ENCODE assay signal across 36 cellular contexts in the genomic region with DNA sequence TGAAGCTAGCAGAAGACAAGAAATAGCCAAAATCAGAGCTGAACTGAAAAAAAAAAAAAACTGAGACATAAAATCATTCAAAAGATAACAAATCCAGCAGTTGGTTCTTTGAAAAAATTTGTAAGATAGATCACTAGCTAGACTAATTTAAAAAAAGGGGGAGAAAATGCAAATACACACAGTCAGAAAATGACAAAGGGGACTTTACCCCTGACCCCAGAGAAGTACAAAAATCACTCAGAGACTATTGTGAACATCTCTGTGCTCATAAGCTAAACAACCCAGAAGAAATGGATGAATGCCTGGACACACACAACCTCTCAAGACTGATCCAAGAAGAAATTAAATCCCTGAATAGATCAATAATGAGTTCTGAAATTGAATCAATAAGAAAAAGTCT.
"Had no signal": no experiment of that assay in that cellular context is flagged by ENCODE, and none has a peak within 500 bp of the region (broad histone marks: within the 10 kb centered on the region; RNA-seq: fewer than 3 reads in every experiment).

No MANE protein-coding gene starts in this region.

- DNase-seq: activated B cell treated with CpG ODN at 0.5 μM for 24 hours; activated CD4-positive, alpha-beta memory T cell treated with anti-CD3 and anti-CD28 coated beads for 36 hours; activated CD4-positive, alpha-beta T cell treated with anti-CD3 and anti-CD28 coated beads for 4 hours; activated CD4-positive, alpha-beta T cell treated with anti-CD3 and anti-CD28 coated beads, Interleukin-2, amount 10 ng/mL, durations not matched to agents 24 days and 14 days; activated CD4-positive, alpha-beta T cell treated with anti-CD3 and anti-CD28 coated beads, Interleukin-2, amount 50 U/mL, for 1 hour; activated CD4-positive, alpha-beta T cell treated with anti-CD3 and anti-CD28 coated beads, Interleukin-2, amount 50 U/mL, for 4 hours; activated CD4-positive, CD25-positive, alpha-beta regulatory T cell treated with anti-CD3 and anti-CD28 coated beads, Interleukin-2, amount 50 U/mL, for 72 hours; activated CD8-positive, alpha-beta memory T cell treated with anti-CD3 and anti-CD28 coated beads, Interleukin-2, amount 50 U/mL, for 4 hours; activated CD8-positive, alpha-beta T cell treated with anti-CD3 and anti-CD28 coated beads for 36 hours; activated effector memory CD4-positive, alpha-beta T cell treated with anti-CD3 and anti-CD28 coated beads, Interleukin-2, amount 50 U/mL, for 16 hours; activated naive CD4-positive, alpha-beta T cell treated with anti-CD3 and anti-CD28 coated beads, Interleukin-2, amount 10 ng/mL, durations not matched to agents 7 days and 5 days; activated naive CD4-positive, alpha-beta T cell treated with Interleukin-2 at 50 U/mL for 16 hours; activated naive CD8-positive, alpha-beta T cell treated with anti-CD3 and anti-CD28 coated beads, Interleukin-2, amount 10 ng/mL, durations not matched to agents 7 days and 5 days; activated naive CD8-positive, alpha-beta T cell treated with anti-CD3 and anti-CD28 coated beads, Interleukin-2, amount 50 U/mL, for 24 hours; activated T-cell treated with anti-CD3 and anti-CD28 coated beads for 4 hours; activated T-cell treated with anti-CD3 and anti-CD28 coated beads, Interleukin-2, amount 50 U/mL, for 1 hour; activated T-cell treated with anti-CD3 and anti-CD28 coated beads, Interleukin-2, amount 50 U/mL, for 4 hours; activated T-cell treated with anti-CD3 and anti-CD28 coated beads, Interleukin-2, amount 50 U/mL, for 72 hours; amygdala; anterior cingulate cortex; caudate nucleus; cerebellar nuclear complex; T-helper 1 cell; T-helper 2 cell; T-helper 9 cell had no signal

- H3K36me3 Mint-ChIP-seq: activated CD4-positive, alpha-beta memory T cell treated with anti-CD3 and anti-CD28 coated beads for 36 hours; activated naive CD4-positive, alpha-beta T cell treated with anti-CD3 and anti-CD28 coated beads, Interleukin-2, amount 10 ng/mL, durations not matched to agents 7 days and 5 days; activated naive CD4-positive, alpha-beta T cell treated with anti-CD3 and anti-CD28 coated beads, Interleukin-2, amount 50 U/mL, for 24 hours; activated naive CD8-positive, alpha-beta T cell; activated naive CD8-positive, alpha-beta T cell treated with anti-CD3 and anti-CD28 coated beads, Interleukin-2, amount 10 ng/mL, durations not matched to agents 7 days and 5 days; brain had no signal

- H3K4me1 ChIP-seq: ascending aorta had no signal

- H3K36me3 ChIP-seq: ascending aorta, cardiac muscle cell had no signal

- H3K27ac Mint-ChIP-seq: activated B cell treated with CpG ODN at 0.5 μM for 24 hours; activated CD4-positive, alpha-beta memory T cell treated with anti-CD3 and anti-CD28 coated beads for 36 hours; activated CD4-positive, alpha-beta T cell treated with anti-CD3 and anti-CD28 coated beads, Interleukin-2, amount 10 ng/mL, durations not matched to agents 24 days and 14 days; activated CD8-positive, alpha-beta T cell treated with anti-CD3 and anti-CD28 coated beads for 36 hours; activated naive CD4-positive, alpha-beta T cell treated with anti-CD3 and anti-CD28 coated beads, Interleukin-2, amount 10 ng/mL, durations not matched to agents 7 days and 5 days; activated naive CD4-positive, alpha-beta T cell treated with anti-CD3 and anti-CD28 coated beads, Interleukin-2, amount 50 U/mL, for 24 hours; activated naive CD8-positive, alpha-beta T cell; activated naive CD8-positive, alpha-beta T cell treated with anti-CD3 and anti-CD28 coated beads, Interleukin-2, amount 10 ng/mL, durations not matched to agents 7 days and 5 days; activated naive CD8-positive, alpha-beta T cell treated with anti-CD3 and anti-CD28 coated beads, Interleukin-2, amount 50 U/mL, for 24 hours; activated T-cell treated with anti-CD3 and anti-CD28 coated beads, Interleukin-2, amount 50 U/mL, for 72 hours; activated T-helper 1 cell treated with anti-CD3 and anti-CD28 coated beads, Interleukin-12 subunit alpha, Interleukin-12 subunit beta, Interleukin-2, Interleukin-4 antibody, amounts not matched to agents 30 ng/mL and 10 ng/mL and 1 ng/mL, durations not matched to agents 14 hours and 24 hours and 36 hours; activated T-helper 17 cell treated with anti-CD3 and anti-CD28 coated beads, Interleukin-2, amount 50 U/mL, for 72 hours; brain; T-helper 1 cell treated with Interleukin-12 subunit alpha and Interleukin-12 subunit beta and Interleukin-4 antibody, amounts not matched to agents 30 μg/mL and 1 μg/mL, for 36 hours; T-helper 2 cell treated with Interferon-gamma antibody and Interleukin-4, amounts not matched to agents 5 μg/mL and 100 μg/mL, for 36 hours had no signal

- H3K27me3 Mint-ChIP-seq: activated B cell treated with CpG ODN at 0.5 μM for 24 hours; activated CD4-positive, alpha-beta memory T cell treated with anti-CD3 and anti-CD28 coated beads for 36 hours; activated CD4-positive, alpha-beta T cell treated with anti-CD3 and anti-CD28 coated beads, Interleukin-2, amount 10 ng/mL, durations not matched to agents 24 days and 14 days; activated CD8-positive, alpha-beta T cell treated with anti-CD3 and anti-CD28 coated beads for 36 hours; activated naive CD4-positive, alpha-beta T cell treated with anti-CD3 and anti-CD28 coated beads, Interleukin-2, amount 10 ng/mL, durations not matched to agents 7 days and 5 days; activated naive CD4-positive, alpha-beta T cell treated with anti-CD3 and anti-CD28 coated beads, Interleukin-2, amount 50 U/mL, for 24 hours; activated naive CD8-positive, alpha-beta T cell; activated naive CD8-positive, alpha-beta T cell treated with anti-CD3 and anti-CD28 coated beads, Interleukin-2, amount 10 ng/mL, durations not matched to agents 7 days and 5 days; activated naive CD8-positive, alpha-beta T cell treated with anti-CD3 and anti-CD28 coated beads, Interleukin-2, amount 50 U/mL, for 24 hours; activated T-helper 17 cell treated with anti-CD3 and anti-CD28 coated beads, Interleukin-2, amount 50 U/mL, for 72 hours; central memory CD8-positive, alpha-beta T cell had no signal

- H3K27ac ChIP-seq: ascending aorta, cardiac muscle cell, VCaP had no signal

- H3K4me1 Mint-ChIP-seq: activated B cell treated with CpG ODN at 0.5 μM for 24 hours; activated CD4-positive, alpha-beta T cell treated with anti-CD3 and anti-CD28 coated beads, Interleukin-2, amount 10 ng/mL, durations not matched to agents 24 days and 14 days; activated naive CD4-positive, alpha-beta T cell treated with anti-CD3 and anti-CD28 coated beads, Interleukin-2, amount 10 ng/mL, durations not matched to agents 7 days and 5 days; activated naive CD4-positive, alpha-beta T cell treated with anti-CD3 and anti-CD28 coated beads, Interleukin-2, amount 50 U/mL, for 24 hours; activated naive CD8-positive, alpha-beta T cell treated with anti-CD3 and anti-CD28 coated beads, Interleukin-2, amount 10 ng/mL, durations not matched to agents 7 days and 5 days; activated naive CD8-positive, alpha-beta T cell treated with anti-CD3 and anti-CD28 coated beads, Interleukin-2, amount 50 U/mL, for 24 hours; activated T-helper 17 cell treated with anti-CD3 and anti-CD28 coated beads, Interleukin-2, amount 50 U/mL, for 72 hours; brain; central memory CD8-positive, alpha-beta T cell had no signal

- H3K4me3 ChIP-seq: ascending aorta, cardiac muscle cell had no signal

- H3K9me3 Mint-ChIP-seq: activated naive CD8-positive, alpha-beta T cell treated with anti-CD3 and anti-CD28 coated beads, Interleukin-2, amount 50 U/mL, for 24 hours had no signal

- H3K9me3 ChIP-seq: ascending aorta had no signal

- ATAC-seq: activated CD8-positive, alpha-beta T cell treated with anti-CD3 and anti-CD28 coated beads for 36 hours; activated naive CD8-positive, alpha-beta T cell treated with anti-CD3 and anti-CD28 coated beads, Interleukin-2, amount 50 U/mL, for 24 hours; activated T-cell treated with anti-CD3 and anti-CD28 coated beads, Interleukin-2, amount 50 U/mL, for 4 hours; activated T-cell treated with anti-CD3 and anti-CD28 coated beads, Interleukin-2, amount 50 U/mL, for 72 hours; activated T-helper 17 cell treated with anti-CD3 and anti-CD28 coated beads, Interleukin-2, amount 50 U/mL, for 72 hours had no signal

- H3K4me3 Mint-ChIP-seq: activated B cell treated with CpG ODN at 0.5 μM for 24 hours; activated CD4-positive, alpha-beta memory T cell treated with anti-CD3 and anti-CD28 coated beads for 36 hours; activated CD4-positive, alpha-beta T cell treated with anti-CD3 and anti-CD28 coated beads, Interleukin-2, amount 10 ng/mL, durations not matched to agents 24 days and 14 days; activated CD8-positive, alpha-beta T cell treated with anti-CD3 and anti-CD28 coated beads for 36 hours; activated naive CD4-positive, alpha-beta T cell treated with anti-CD3 and anti-CD28 coated beads, Interleukin-2, amount 10 ng/mL, durations not matched to agents 7 days and 5 days; activated naive CD4-positive, alpha-beta T cell treated with anti-CD3 and anti-CD28 coated beads, Interleukin-2, amount 50 U/mL, for 24 hours; activated naive CD8-positive, alpha-beta T cell; activated naive CD8-positive, alpha-beta T cell treated with anti-CD3 and anti-CD28 coated beads, Interleukin-2, amount 10 ng/mL, durations not matched to agents 7 days and 5 days; activated naive CD8-positive, alpha-beta T cell treated with anti-CD3 and anti-CD28 coated beads, Interleukin-2, amount 50 U/mL, for 24 hours; activated T-cell treated with anti-CD3 and anti-CD28 coated beads, Interleukin-2, amount 50 U/mL, for 4 hours; activated T-cell treated with anti-CD3 and anti-CD28 coated beads, Interleukin-2, amount 50 U/mL, for 72 hours; activated T-helper 1 cell treated with anti-CD3 and anti-CD28 coated beads, Interleukin-12 subunit alpha, Interleukin-12 subunit beta, Interleukin-2, Interleukin-4 antibody, amounts not matched to agents 30 ng/mL and 10 ng/mL and 1 ng/mL, durations not matched to agents 14 hours and 24 hours and 36 hours; activated T-helper 17 cell treated with anti-CD3 and anti-CD28 coated beads, Interleukin-2, amount 50 U/mL, for 72 hours; brain; central memory CD8-positive, alpha-beta T cell; T-helper 1 cell treated with Interleukin-12 subunit alpha and Interleukin-12 subunit beta and Interleukin-4 antibody, amounts not matched to agents 30 μg/mL and 1 μg/mL, for 36 hours; T-helper 2 cell treated with Interferon-gamma antibody and Interleukin-4, amounts not matched to agents 5 μg/mL and 100 μg/mL, for 36 hours had no signal

- H3K27me3 ChIP-seq: ascending aorta, cardiac muscle cell had no signal
